Comparison of ENCODE assay signal across 1 cellular context in genomic region chr1:117054068-117054467, GRCh38.
TF ChIP-seq lines count a peak whose summit lies in the region.

No MANE protein-coding gene starts in this region.

TF ChIP-seq in K562, 482 proteins besides CTCF, POLR2A, EP300 and RAD21:
- peak; percentile 12; the same call in 1 of the 2 replicates for TF ChIP-seq ZNF316 (IDR thresholded peaks at IDR 0.05)
- TF ChIP-seq GMEB1 (CRISPR knock-in tag; IDR thresholded peaks at IDR 0.05), result no peak
- TF ChIP-seq ZNF146 (CRISPR knock-in tag; IDR thresholded peaks at IDR 0.05; ENCODE audit: unreplicated experiment), result peak; percentile 61
TF ChIP-seq in K562: peak in this region for 2.
